Comparison of ENCODE assay signal across 20 cellular contexts in genomic region chr16:11205065-11205699, GRCh38. TPM values are rescaled to one million over a fixed set of nuclear protein-coding genes. Genes with fewer than 3 reads are reported as not detected.
A peak's percentile ranks its signal among the peaks of the same experiment; 100 is the strongest.
DNase-seq lines count a peak whose midpoint lies in the region; ATAC-seq and TF ChIP-seq lines count a peak whose summit lies in the region.
"Had no signal": no experiment of that assay in that cellular context is flagged by ENCODE, and none has a peak within 500 bp of the region (broad histone marks: within the 10 kb centered on the region; RNA-seq: fewer than 3 reads in every experiment).

No MANE protein-coding gene starts in this region.

- no peak for ATAC-seq in CD8-positive, alpha-beta T cell
- ATAC-seq in right lobe of liver: peak; percentile 8 to 39 (median 30)

- intact Hi-C loops in CD8-positive, alpha-beta T cell (cut with DNase I, micrococcal nuclease): no loop called here
- intact Hi-C loops in activated T-helper 1 cell treated with anti-CD3 and anti-CD28 coated beads, Interleukin-12 subunit alpha, Interleukin-12 subunit beta, Interleukin-2, Interleukin-4 antibody, amounts not matched to agents 30 ng/mL and 10 ng/mL and 1 ng/mL, durations not matched to agents 14 hours and 24 hours and 36 hours (cut with micrococcal nuclease): no loop called here
- intact Hi-C loops in right lobe of liver (cut with DNase I) (loop anchor here in 1 of 2 donors (10.0 kb wide), 1 partner anchor 50 kb away; the partner anchor contains the start of gene SOCS1), lower leg skin (cut with DNase I; ENCODE audit: low total_unique reads) (no loop called here)

- H3K27me3 Mint-ChIP-seq in T-helper 2 cell treated with Interferon-gamma antibody and Interleukin-4, amounts not matched to agents 5 μg/mL and 100 μg/mL, for 36 hours (ENCODE audit: low read depth): no peaks in the 10 kb centered on the region
- H3K27me3 Mint-ChIP-seq in CD8-positive, alpha-beta T cell (ENCODE audit: low read depth): no peaks in the 10 kb centered on the region
- no peaks in the 10 kb centered on the region for H3K27me3 Mint-ChIP-seq in activated T-helper 1 cell treated with anti-CD3 and anti-CD28 coated beads, Interleukin-12 subunit alpha, Interleukin-12 subunit beta, Interleukin-2, Interleukin-4 antibody, amounts not matched to agents 30 ng/mL and 10 ng/mL and 1 ng/mL, durations not matched to agents 14 hours and 24 hours and 36 hours (ENCODE audit: insufficient read depth)

- H3K36me3 Mint-ChIP-seq in T-helper 2 cell treated with Interferon-gamma antibody and Interleukin-4, amounts not matched to agents 5 μg/mL and 100 μg/mL, for 36 hours (ENCODE audit: low read depth): no peaks in the 10 kb centered on the region
- H3K36me3 Mint-ChIP-seq in CD8-positive, alpha-beta T cell: no peaks in the 10 kb centered on the region
- H3K36me3 Mint-ChIP-seq in activated T-helper 1 cell treated with anti-CD3 and anti-CD28 coated beads, Interleukin-12 subunit alpha, Interleukin-12 subunit beta, Interleukin-2, Interleukin-4 antibody, amounts not matched to agents 30 ng/mL and 10 ng/mL and 1 ng/mL, durations not matched to agents 14 hours and 24 hours and 36 hours (ENCODE audit: low read depth): no peaks in the 10 kb centered on the region
- H3K36me3 Mint-ChIP-seq: naive B cell, type B pancreatic cell had no signal

- H3K4me1 Mint-ChIP-seq in T-helper 2 cell treated with Interferon-gamma antibody and Interleukin-4, amounts not matched to agents 5 μg/mL and 100 μg/mL, for 36 hours (ENCODE audit: low read depth): peaks cover 27% of the 10 kb centered on the region
- peaks cover 12% of the 10 kb centered on the region for H3K4me1 Mint-ChIP-seq in CD8-positive, alpha-beta T cell (ENCODE audit: low read depth)
- H3K4me1 Mint-ChIP-seq in activated T-helper 1 cell treated with anti-CD3 and anti-CD28 coated beads, Interleukin-12 subunit alpha, Interleukin-12 subunit beta, Interleukin-2, Interleukin-4 antibody, amounts not matched to agents 30 ng/mL and 10 ng/mL and 1 ng/mL, durations not matched to agents 14 hours and 24 hours and 36 hours (ENCODE audit: low read depth): peaks cover 66% of the 10 kb centered on the region

- 56% methylated on average over 6 of the region's 19 CpGs for WGBS in right lobe of liver (ENCODE audit: insufficient coverage, low coverage, low lambda C conversion rate, missing lambda C conversion rate)
- WGBS in lower leg skin, 2 donors: 88 to 89% methylated on average over 19 of the region's 19 CpGs

- no peaks in the 10 kb centered on the region for H3K9me3 ChIP-seq in CD8-positive, alpha-beta T cell (ENCODE audit: low read length)
- H3K9me3 ChIP-seq in right lobe of liver: no peaks in the 10 kb centered on the region

- H3K27ac Mint-ChIP-seq in T-helper 2 cell treated with Interferon-gamma antibody and Interleukin-4, amounts not matched to agents 5 μg/mL and 100 μg/mL, for 36 hours: peak overlapping the region; percentile 2
- H3K27ac Mint-ChIP-seq in CD8-positive, alpha-beta T cell: peak overlapping the region; percentile 37
- H3K27ac Mint-ChIP-seq in activated T-helper 1 cell treated with anti-CD3 and anti-CD28 coated beads, Interleukin-12 subunit alpha, Interleukin-12 subunit beta, Interleukin-2, Interleukin-4 antibody, amounts not matched to agents 30 ng/mL and 10 ng/mL and 1 ng/mL, durations not matched to agents 14 hours and 24 hours and 36 hours: peak overlapping the region; percentile 24
- H3K27ac Mint-ChIP-seq: naive B cell, type B pancreatic cell had no signal

- no peaks in the 10 kb centered on the region for H3K36me3 ChIP-seq in CD8-positive, alpha-beta T cell (ENCODE audit: insufficient read depth, low read length)
- no peaks in the 10 kb centered on the region for H3K36me3 ChIP-seq in right lobe of liver
- H3K36me3 ChIP-seq: brain microvascular endothelial cell, esophagus muscularis mucosa, spleen, WERI-Rb-1 had no signal

- TF ChIP-seq POLR2A in right lobe of liver (IDR thresholded peaks at IDR 0.05) (no peak), lower leg skin (IDR thresholded peaks at IDR 0.05) (no peak)

- no peak for DNase-seq in T-helper 2 cell treated with Interferon-gamma antibody and Interleukin-4, amounts not matched to agents 5 μg/mL and 100 μg/mL, for 36 hours (ENCODE audit: low spot score)
- no peak for DNase-seq in T-helper 2 cell
- no peak for DNase-seq in CD8-positive, alpha-beta T cell
- no peak for DNase-seq in activated T-helper 1 cell treated with anti-CD3 and anti-CD28 coated beads, Interleukin-12 subunit alpha, Interleukin-12 subunit beta, Interleukin-2, Interleukin-4 antibody, amounts not matched to agents 30 ng/mL and 10 ng/mL and 1 ng/mL, durations not matched to agents 14 hours and 24 hours and 36 hours (ENCODE audit: low spot score)
- peak in 1 of 3 donors; percentile 51 for DNase-seq in right lobe of liver
- no peak for DNase-seq in NCI-H446 (lab: John Stamatoyannopoulos, UW)
- no peak for DNase-seq in stimulated activated naive CD4-positive, alpha-beta T cell treated with Interleukin-2 at 50 U/mL for 16 hours (lab: John Stamatoyannopoulos, UW)
- DNase-seq in lower leg skin (ENCODE audit: low spot score in 2 of 2): no peak
- DNase-seq: brain microvascular endothelial cell; naive B cell; NCI-H1436; NCI-H510A treated with DMSO at 0.1 percent for 48 hours; retina; spleen; stimulated activated CD4-positive, alpha-beta T cell treated with anti-CD3 and anti-CD28 coated beads, Interleukin-4, amount 100 ng/mL, for 24 hours had no signal

- H3K27me3 ChIP-seq in CD8-positive, alpha-beta T cell (ENCODE audit: insufficient read depth, low read length): no peaks in the 10 kb centered on the region
- no peaks in the 10 kb centered on the region for H3K27me3 ChIP-seq in right lobe of liver
- H3K27me3 ChIP-seq: brain microvascular endothelial cell, esophagus muscularis mucosa, hepatocyte had no signal

- no peak overlapping the region for H3K4me3 ChIP-seq in CD8-positive, alpha-beta T cell (ENCODE audit: low read depth, low read length)
- H3K4me3 ChIP-seq in right lobe of liver (no peak overlapping the region), lower leg skin (ENCODE audit: low read depth, poor library complexity, severe bottlenecking) (no peak overlapping the region)
- H3K4me3 ChIP-seq: esophagus muscularis mucosa, hepatocyte, spleen had no signal

- no peak overlapping the region for H3K4me3 Mint-ChIP-seq in T-helper 2 cell treated with Interferon-gamma antibody and Interleukin-4, amounts not matched to agents 5 μg/mL and 100 μg/mL, for 36 hours
- no peak overlapping the region for H3K4me3 Mint-ChIP-seq in CD8-positive, alpha-beta T cell
- no peak overlapping the region for H3K4me3 Mint-ChIP-seq in activated T-helper 1 cell treated with anti-CD3 and anti-CD28 coated beads, Interleukin-12 subunit alpha, Interleukin-12 subunit beta, Interleukin-2, Interleukin-4 antibody, amounts not matched to agents 30 ng/mL and 10 ng/mL and 1 ng/mL, durations not matched to agents 14 hours and 24 hours and 36 hours
- H3K4me3 Mint-ChIP-seq: naive B cell, type B pancreatic cell had no signal

- H3K9me3 Mint-ChIP-seq in T-helper 2 cell treated with Interferon-gamma antibody and Interleukin-4, amounts not matched to agents 5 μg/mL and 100 μg/mL, for 36 hours: no peaks in the 10 kb centered on the region
- H3K9me3 Mint-ChIP-seq in CD8-positive, alpha-beta T cell: no peaks in the 10 kb centered on the region
- H3K9me3 Mint-ChIP-seq in activated T-helper 1 cell treated with anti-CD3 and anti-CD28 coated beads, Interleukin-12 subunit alpha, Interleukin-12 subunit beta, Interleukin-2, Interleukin-4 antibody, amounts not matched to agents 30 ng/mL and 10 ng/mL and 1 ng/mL, durations not matched to agents 14 hours and 24 hours and 36 hours: peaks cover 5% of the 10 kb centered on the region
- H3K9me3 Mint-ChIP-seq: type B pancreatic cell had no signal

- H3K27ac ChIP-seq in CD8-positive, alpha-beta T cell (ENCODE audit: low read depth, low read length): no peak overlapping the region
- peak overlapping the region in 2 of 3 donors; percentile 33 to 82 for H3K27ac ChIP-seq in right lobe of liver
- H3K27ac ChIP-seq: brain microvascular endothelial cell, esophagus muscularis mucosa, hepatocyte, HL-60, WERI-Rb-1 had no signal

- no peak for TF ChIP-seq CTCF in CD8-positive, alpha-beta T cell (IDR thresholded peaks at IDR 0.05)
- no peak for TF ChIP-seq CTCF in right lobe of liver (IDR thresholded peaks at IDR 0.05)
- no peak for TF ChIP-seq CTCF in lower leg skin (IDR thresholded peaks at IDR 0.05)

- no peaks in the 10 kb centered on the region for H3K4me1 ChIP-seq in CD8-positive, alpha-beta T cell (ENCODE audit: insufficient read depth, low read length)
- peaks cover 0 to 32% (median 11%) of the 10 kb centered on the region in 4 donors for H3K4me1 ChIP-seq in right lobe of liver

- CTCF ChIA-PET in CD8-positive, alpha-beta T cell (lab: Charles Lee): no interaction called here

- POLR2A ChIA-PET in CD8-positive, alpha-beta T cell (lab: Charles Lee): interaction anchor here (0.9 kb wide), 1 partner anchor 11 kb away, joined by 3 read pairs; no protein-coding TSS in a partner anchor

RNA-seq across cellular contexts. Expression of gene SOCS1, which starts 50.8 kb away (rescaled TPM):
- total RNA-seq in CD8-positive, alpha-beta T cell: 10 to 100 TPM; 74.5 to 75.6 TPM
- total RNA-seq in activated T-helper 1 cell treated with anti-CD3 and anti-CD28 coated beads, Interleukin-12 subunit alpha, Interleukin-12 subunit beta, Interleukin-2, Interleukin-4 antibody, amounts not matched to agents 30 ng/mL and 10 ng/mL and 1 ng/mL, durations not matched to agents 14 hours and 24 hours and 36 hours: 158 and 161 TPM in 2 replicates
- total RNA-seq in right lobe of liver (10 to 100 TPM in 3 of 6 experiments, 1 to 10 TPM in 2, under 1 TPM in 1; 0.88 to 26.6 (median 10.9) TPM), lower leg skin (10 to 100 TPM in 2 of 4 donors, 1 to 10 TPM in 2; 7.7 to 20.6 (median 10.1) TPM)
